22 cellular contexts compared by ENCODE assay signal in the genomic region with DNA sequence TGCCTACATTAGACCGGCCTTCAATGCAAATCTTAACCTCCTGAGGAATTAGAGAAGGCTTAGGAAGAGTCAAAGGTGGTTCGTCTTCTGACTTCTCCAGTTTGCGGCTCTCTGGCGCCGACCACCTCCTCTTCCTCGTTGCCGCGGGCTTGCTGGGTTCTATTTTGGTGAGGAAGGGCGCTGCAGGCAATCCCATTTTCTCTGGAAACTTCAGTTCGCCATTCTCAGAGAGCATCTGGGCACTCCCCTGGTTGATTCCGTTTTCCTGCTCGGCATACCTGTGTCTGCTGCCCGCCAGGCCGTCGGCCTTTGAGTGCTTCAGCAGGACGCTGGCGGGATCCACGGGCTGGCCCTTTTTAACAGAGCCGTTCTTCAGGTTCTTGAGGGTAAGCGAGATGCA.
DNase-seq lines count a peak whose midpoint lies in the region; ATAC-seq and TF ChIP-seq lines count a peak whose summit lies in the region.
"Had no signal": no experiment of that assay in that cellular context is flagged by ENCODE, and none has a peak within 500 bp of the region (broad histone marks: within the 10 kb centered on the region; RNA-seq: fewer than 3 reads in every experiment).

No MANE protein-coding gene starts in this region.

- H3K79me2 ChIP-seq in OCI-LY1 (ENCODE audit: insufficient read depth, low read length): no peaks in the 10 kb centered on the region

- no peak for TF ChIP-seq CTCF in GM12865 (IDR thresholded peaks at IDR 0.05; ENCODE audit: insufficient read depth, low read depth, low read length, missing control alignments)
- TF ChIP-seq CTCF in OCI-LY1 (IDR thresholded peaks at IDR 0.05; ENCODE audit: low read length): no peak
- TF ChIP-seq CTCF in glutamatergic neuron (IDR thresholded peaks at IDR 0.05; ENCODE audit: partially characterized antibody, unreplicated experiment): no peak

- H3K9me3 ChIP-seq in OCI-LY1 (ENCODE audit: low read length): no peaks in the 10 kb centered on the region
- H3K9me3 ChIP-seq: left ventricle myocardium inferior, transverse colon had no signal

- no peak overlapping the region for H2AFZ ChIP-seq in OCI-LY1 (ENCODE audit: low read length)
- H2AFZ ChIP-seq: PC-9 had no signal

- no peak overlapping the region for H3K27ac ChIP-seq in OCI-LY1 (ENCODE audit: low read depth, low read length, poor library complexity, severe bottlenecking)
- H3K27ac ChIP-seq: left ventricle myocardium inferior, PC-9, skin epidermis, transverse colon, VCaP had no signal

- H3K4me3 ChIP-seq in GM12865 (ENCODE audit: low read depth, low read length): peak overlapping the region; percentile 40
- no peak overlapping the region for H3K4me3 ChIP-seq in OCI-LY1 (ENCODE audit: low read depth, low read length, poor library complexity, severe bottlenecking)
- H3K4me3 ChIP-seq: left ventricle myocardium inferior, PC-9, skin epidermis, transverse colon had no signal

- H3K4me1 ChIP-seq in OCI-LY1 (ENCODE audit: insufficient read depth, low read length, severe bottlenecking): peaks cover 9% of the 10 kb centered on the region
- H3K4me1 ChIP-seq: transverse colon had no signal

- H3K27me3 Mint-ChIP-seq in glutamatergic neuron (ENCODE audit: unreplicated experiment): no peaks in the 10 kb centered on the region
- no peaks in the 10 kb centered on the region for H3K27me3 Mint-ChIP-seq in stimulated activated naive B cell treated with anti-CD40 and anti-IgM and Interleukin-4, amounts not matched to agents 10 μg/mL and 1 μg/mL and 100 μg/mL, for 72 hours
- H3K27me3 Mint-ChIP-seq: activated CD8-positive, alpha-beta memory T cell treated with anti-CD3 and anti-CD28 coated beads, Interleukin-2, amount 10 ng/mL, durations not matched to agents 7 days and 5 days; brain had no signal

- H3K4me2 ChIP-seq in OCI-LY1 (ENCODE audit: low read length): peak overlapping the region; percentile 30; the same call in 1 of the 2 replicates
- H3K4me2 ChIP-seq: PC-9 had no signal

- H4K20me1 ChIP-seq in OCI-LY1 (ENCODE audit: insufficient read depth, low read length): no peaks in the 10 kb centered on the region

- no peak overlapping the region for H3K9ac ChIP-seq in OCI-LY1 (ENCODE audit: low read length)

- H3K27me3 ChIP-seq in OCI-LY1 (ENCODE audit: insufficient read depth, low read length): no peaks in the 10 kb centered on the region
- H3K27me3 ChIP-seq: transverse colon had no signal

- H3K4me1 Mint-ChIP-seq in glutamatergic neuron (ENCODE audit: low read depth, unreplicated experiment): peaks cover 41% of the 10 kb centered on the region
- peaks cover 22 to 28% of the 10 kb centered on the region in 2 donors for H3K4me1 Mint-ChIP-seq in stimulated activated naive B cell treated with anti-CD40 and anti-IgM and Interleukin-4, amounts not matched to agents 10 μg/mL and 1 μg/mL and 100 μg/mL, for 72 hours
- H3K4me1 Mint-ChIP-seq: natural killer cell had no signal

- peaks cover 1% of the 10 kb centered on the region for H3K9me3 Mint-ChIP-seq in glutamatergic neuron (ENCODE audit: unreplicated experiment)
- H3K9me3 Mint-ChIP-seq in stimulated activated naive B cell treated with anti-CD40 and anti-IgM and Interleukin-4, amounts not matched to agents 10 μg/mL and 1 μg/mL and 100 μg/mL, for 72 hours: no peaks in the 10 kb centered on the region
- H3K9me3 Mint-ChIP-seq: brain, natural killer cell had no signal

- DNase-seq in GM12865 (ENCODE audit: low read depth) (no peak), glutamatergic neuron (no peak), NCI-H446 treated with DMSO at 0.1 percent for 48 hours (lab: John Stamatoyannopoulos, UW) (no peak), HuH-7.5 (ENCODE audit: low spot score) (no peak)
- no peak for DNase-seq in stimulated activated naive B cell treated with anti-CD40 and anti-IgM and Interleukin-4, amounts not matched to agents 10 μg/mL and 1 μg/mL and 100 μg/mL, for 72 hours
- DNase-seq in activated CD4-positive, alpha-beta T cell treated with anti-CD3 and anti-CD28 coated beads, Interleukin-2, amount 50 U/mL, for 1 hour: no peak
- DNase-seq: activated CD8-positive, alpha-beta memory T cell treated with anti-CD3 and anti-CD28 coated beads, Interleukin-2, amount 10 ng/mL, durations not matched to agents 7 days and 5 days; activated naive CD4-positive, alpha-beta T cell treated with Interleukin-2 at 50 U/mL for 16 hours; DND-41; Kasumi-1; left ventricle myocardium inferior; midbrain; natural killer cell; NCI-H1436 treated with DMSO at 0.1 percent for 48 hours; PC-9; SHP77; T-helper 9 cell; transverse colon had no signal

- no peaks in the 10 kb centered on the region for H3K36me3 ChIP-seq in OCI-LY1 (ENCODE audit: insufficient read depth, low read length)

- H3F3A ChIP-seq in OCI-LY1 (ENCODE audit: insufficient read depth, low read length): no peaks in the 10 kb centered on the region

- H3K36me3 Mint-ChIP-seq in glutamatergic neuron (ENCODE audit: unreplicated experiment): no peaks in the 10 kb centered on the region
- H3K36me3 Mint-ChIP-seq in stimulated activated naive B cell treated with anti-CD40 and anti-IgM and Interleukin-4, amounts not matched to agents 10 μg/mL and 1 μg/mL and 100 μg/mL, for 72 hours: peaks cover 55 to 57% of the 10 kb centered on the region in 2 donors
- H3K36me3 Mint-ChIP-seq: natural killer cell had no signal

- no peaks in the 10 kb centered on the region for H3K9me2 ChIP-seq in OCI-LY1 (ENCODE audit: low read depth, low read length)

- H3K4me3 Mint-ChIP-seq in glutamatergic neuron (ENCODE audit: unreplicated experiment): peak overlapping the region; percentile 75
- peak overlapping the region; percentile 67 to 68 for H3K4me3 Mint-ChIP-seq in stimulated activated naive B cell treated with anti-CD40 and anti-IgM and Interleukin-4, amounts not matched to agents 10 μg/mL and 1 μg/mL and 100 μg/mL, for 72 hours
- H3K4me3 Mint-ChIP-seq: activated CD8-positive, alpha-beta memory T cell treated with anti-CD3 and anti-CD28 coated beads, Interleukin-2, amount 10 ng/mL, durations not matched to agents 7 days and 5 days; brain; natural killer cell had no signal

- H3K27ac Mint-ChIP-seq in glutamatergic neuron (ENCODE audit: unreplicated experiment): peak overlapping the region; percentile 33
- peak overlapping the region; percentile 84 for H3K27ac Mint-ChIP-seq in stimulated activated naive B cell treated with anti-CD40 and anti-IgM and Interleukin-4, amounts not matched to agents 10 μg/mL and 1 μg/mL and 100 μg/mL, for 72 hours
- H3K27ac Mint-ChIP-seq: activated CD8-positive, alpha-beta memory T cell treated with anti-CD3 and anti-CD28 coated beads, Interleukin-2, amount 10 ng/mL, durations not matched to agents 7 days and 5 days; natural killer cell had no signal

- ATAC-seq in stimulated activated naive B cell treated with anti-CD40 and anti-IgM and Interleukin-4, amounts not matched to agents 10 μg/mL and 1 μg/mL and 100 μg/mL, for 72 hours (replicated peaks): no peak
- ATAC-seq: activated CD8-positive, alpha-beta memory T cell treated with anti-CD3 and anti-CD28 coated beads, Interleukin-2, amount 10 ng/mL, durations not matched to agents 7 days and 5 days; natural killer cell had no signal
